ENCODE assay signal across 17 cellular contexts in genomic region chr18:2882201-2882600, GRCh38. TPM values are rescaled to one million over a fixed set of nuclear protein-coding genes. Genes with fewer than 3 reads are reported as not detected.
A peak's percentile ranks its signal among the peaks of the same experiment; 100 is the strongest.
DNase-seq lines count a peak whose midpoint lies in the region; ATAC-seq, FAIRE-seq and TF ChIP-seq lines count a peak whose summit lies in the region.
"Had no signal": no experiment of that assay in that cellular context is flagged by ENCODE, and none has a peak within 500 bp of the region (broad histone marks: within the 10 kb centered on the region; RNA-seq: fewer than 3 reads in every experiment).

No MANE protein-coding gene starts in this region.

- H3K79me2 ChIP-seq in GM23248 (ENCODE audit: insufficient read depth) (no peaks in the 10 kb centered on the region), HepG2 (ENCODE audit: insufficient read depth, low read length) (no peaks in the 10 kb centered on the region)

- CTCF ChIA-PET in HepG2 (lab: Yijun Ruan, JAX; ENCODE audit: low intra/inter-chr PET ratio, low total read pairs), result no interaction called here

- TF ChIP-seq CTCF in brain microvascular endothelial cell (IDR thresholded peaks at IDR 0.05; ENCODE audit: low read depth, low read length, missing control alignments), result no peak
- no peak for TF ChIP-seq CTCF in osteocyte (IDR thresholded peaks at IDR 0.05)
- no peak for TF ChIP-seq CTCF in HepG2 (CRISPR knock-in tag; IDR thresholded peaks at IDR 0.05)

- peaks cover 7% of the 10 kb centered on the region for H3K9me3 Mint-ChIP-seq in osteocyte (ENCODE audit: unreplicated experiment)
- H3K9me3 Mint-ChIP-seq in stimulated activated naive CD8-positive, alpha-beta T cell treated with anti-CD3 and anti-CD28 coated beads, Interleukin-15, amount 100 ng/mL, for 72 hours, result peaks cover 7 to 10% of the 10 kb centered on the region in 2 donors

- H3K4me3 Mint-ChIP-seq in osteocyte (ENCODE audit: unreplicated experiment), result no peak overlapping the region
- no peak overlapping the region for H3K4me3 Mint-ChIP-seq in stimulated activated naive CD8-positive, alpha-beta T cell treated with anti-CD3 and anti-CD28 coated beads, Interleukin-15, amount 100 ng/mL, for 72 hours
- H3K4me3 Mint-ChIP-seq: brain, endodermal cell had no signal

- TF ChIP-seq EP300 in HepG2 (IDR thresholded peaks at IDR 0.05; ENCODE audit: low read depth in 2 of 2, low read length in 2 of 2) (no peak), HepG2 (CRISPR knock-in tag; IDR thresholded peaks at IDR 0.05; ENCODE audit: borderline replicate concordance) (no peak)

- DNase-seq in GM23248, result no peak
- no peak for DNase-seq in brain microvascular endothelial cell
- DNase-seq in osteocyte (ENCODE audit: extremely low spot score, unreplicated experiment), result peak; percentile 49
- no peak for DNase-seq in stimulated activated CD4-positive, alpha-beta T cell treated with anti-CD3 and anti-CD28 coated beads, Interleukin-4, amount 100 ng/mL, for 1 hour
- no peak for DNase-seq in HepG2 (ENCODE audit: low spot score)
- no peak for DNase-seq in NCI-H2029 treated with DMSO at 0.1 percent for 48 hours (lab: John Stamatoyannopoulos, UW)
- no peak for DNase-seq in stimulated activated naive CD8-positive, alpha-beta T cell treated with anti-CD3 and anti-CD28 coated beads, Interleukin-15, amount 100 ng/mL, for 72 hours
- DNase-seq: activated CD4-positive, CD25-positive, alpha-beta regulatory T cell treated with anti-CD3 and anti-CD28 coated beads, Interleukin-2, amount 50 U/mL, for 72 hours; endodermal cell; MM.1S; NCI-H1930; NCI-H526 treated with DMSO at 0.1 percent for 48 hours; stimulated activated CD4-positive, alpha-beta T cell treated with anti-CD3 and anti-CD28 coated beads, Interleukin-2, amount 100 ng/mL, for 48 hours had no signal

- TF ChIP-seq RAD21 in HepG2 (CRISPR knock-in tag; IDR thresholded peaks at IDR 0.05), result no peak

- H3K4me1 ChIP-seq in BLaER1, result peaks cover 67% of the 10 kb centered on the region
- H3K4me1 ChIP-seq in GM23248 (ENCODE audit: insufficient read depth), result peaks cover 27% of the 10 kb centered on the region
- peaks cover 10% of the 10 kb centered on the region for H3K4me1 ChIP-seq in HepG2 (ENCODE audit: insufficient read depth, low read length)

- no peak for ATAC-seq in HepG2
- no peak for ATAC-seq in stimulated activated naive CD8-positive, alpha-beta T cell treated with anti-CD3 and anti-CD28 coated beads, Interleukin-15, amount 100 ng/mL, for 72 hours

- no peaks in the 10 kb centered on the region for H3K36me3 Mint-ChIP-seq in osteocyte (ENCODE audit: unreplicated experiment)
- H3K36me3 Mint-ChIP-seq: brain had no signal

- H3K27me3 ChIP-seq in BLaER1 (no peaks in the 10 kb centered on the region), GM23248 (replicated peaks; ENCODE audit: insufficient read depth) (no peaks in the 10 kb centered on the region), brain microvascular endothelial cell (replicated peaks) (no peaks in the 10 kb centered on the region), HepG2 (ENCODE audit: control insufficient read depth in 1 of 2, insufficient read depth in 2 of 2, low read length in 2 of 2) (peaks cover 0 to 35% of the 10 kb centered on the region in 2 experiments; a peak in 4 of 5 replicates)
- H3K27me3 ChIP-seq: sigmoid colon had no signal

- intact Hi-C loops in HepG2 (cut with micrococcal nuclease; ENCODE audit: unreplicated experiment), result no loop called here

- no peak overlapping the region for H3K9ac ChIP-seq in BLaER1
- H3K9ac ChIP-seq in GM23248, result peak overlapping the region; percentile 84
- H3K9ac ChIP-seq in HepG2 (ENCODE audit: insufficient read depth, low read depth, low read length), result no peak overlapping the region

- H4K20me1 ChIP-seq in BLaER1 (no peaks in the 10 kb centered on the region), GM23248 (ENCODE audit: insufficient read depth) (no peaks in the 10 kb centered on the region), HepG2 (ENCODE audit: insufficient read depth, low read length) (no peaks in the 10 kb centered on the region)

- H3K4me3 ChIP-seq in BLaER1 (no peak overlapping the region), GM23248 (peak overlapping the region; percentile 54), brain microvascular endothelial cell (ENCODE audit: low read depth, low read length) (no peak overlapping the region), HepG2 (replicated peaks in 1 of 3; ENCODE audit: insufficient read depth in 1 of 3, low read depth in 2 of 3, low read length in 3 of 3) (no peak overlapping the region)
- H3K4me3 ChIP-seq: sigmoid colon had no signal

- peaks cover 8% of the 10 kb centered on the region for H3K9me3 ChIP-seq in BLaER1
- no peaks in the 10 kb centered on the region for H3K9me3 ChIP-seq in GM23248 (ENCODE audit: low read depth)
- no peaks in the 10 kb centered on the region for H3K9me3 ChIP-seq in HepG2 (ENCODE audit: low read length)
- H3K9me3 ChIP-seq: sigmoid colon had no signal

- peaks cover 15% of the 10 kb centered on the region for H3K4me1 Mint-ChIP-seq in osteocyte (ENCODE audit: unreplicated experiment)
- peaks cover 29% of the 10 kb centered on the region for H3K4me1 Mint-ChIP-seq in stimulated activated naive CD8-positive, alpha-beta T cell treated with anti-CD3 and anti-CD28 coated beads, Interleukin-15, amount 100 ng/mL, for 72 hours

- no peaks in the 10 kb centered on the region for H3K36me3 ChIP-seq in BLaER1
- H3K36me3 ChIP-seq in GM23248 (ENCODE audit: low read depth), result no peaks in the 10 kb centered on the region
- no peaks in the 10 kb centered on the region for H3K36me3 ChIP-seq in brain microvascular endothelial cell (replicated peaks)
- no peaks in the 10 kb centered on the region for H3K36me3 ChIP-seq in HepG2 (replicated peaks in 1 of 2; ENCODE audit: control insufficient read depth in 1 of 2, insufficient read depth in 2 of 2, low read length in 2 of 2)
- H3K36me3 ChIP-seq: sigmoid colon had no signal

- H3F3A ChIP-seq in GM23248 (ENCODE audit: insufficient read depth), result peaks cover 24% of the 10 kb centered on the region

- H3K27ac ChIP-seq in BLaER1 (peak overlapping the region; percentile 70), GM23248 (peak overlapping the region; percentile 99), brain microvascular endothelial cell (peak overlapping the region; percentile 77), HepG2 (ENCODE audit: extremely low read length, insufficient read depth, low read length) (no peak overlapping the region)
- H3K27ac ChIP-seq: C4-2B had no signal

- FAIRE-seq in HepG2 (lab: Jason Lieb, UNC), result no peak

- no peaks in the 10 kb centered on the region for H3K27me3 Mint-ChIP-seq in osteocyte (ENCODE audit: unreplicated experiment)
- H3K27me3 Mint-ChIP-seq in stimulated activated naive CD8-positive, alpha-beta T cell treated with anti-CD3 and anti-CD28 coated beads, Interleukin-15, amount 100 ng/mL, for 72 hours, result no peaks in the 10 kb centered on the region

- H3K27ac Mint-ChIP-seq in osteocyte (ENCODE audit: unreplicated experiment), result no peak overlapping the region
- H3K27ac Mint-ChIP-seq in stimulated activated naive CD8-positive, alpha-beta T cell treated with anti-CD3 and anti-CD28 coated beads, Interleukin-15, amount 100 ng/mL, for 72 hours, result peak overlapping the region in 1 of 2 donors; percentile 86
- H3K27ac Mint-ChIP-seq: endodermal cell had no signal

- peak overlapping the region; percentile 82 for H3K4me2 ChIP-seq in BLaER1
- H3K4me2 ChIP-seq in GM23248 (ENCODE audit: unreplicated experiment), result peak overlapping the region; percentile 69
- H3K4me2 ChIP-seq in HepG2 (ENCODE audit: low read depth, low read length), result no peak overlapping the region

- TF ChIP-seq POLR2A in HepG2 (IDR thresholded peaks at IDR 0.05; ENCODE audit: insufficient read depth in 1 of 2, low read depth in 2 of 2, low read length in 2 of 2), result no peak

- H2AFZ ChIP-seq in GM23248, result peak overlapping the region; percentile 81
- H2AFZ ChIP-seq in HepG2 (ENCODE audit: low read length), result no peak overlapping the region

- WGBS in GM23248 (ENCODE audit: low coverage in 1 of 2, low lambda C conversion rate in 2 of 2, missing lambda C conversion rate in 2 of 2), 2 experiments, result 30 to 31% methylated on average over 4 of the region's 4 CpGs
- 34% methylated on average over 4 of the region's 4 CpGs for WGBS in HepG2 (ENCODE audit: low lambda C conversion rate)

- BruUV-seq in HepG2 (replicated peaks; lab: Mats Ljungman, UMichigan), result no TSS peak

- POLR2A ChIA-PET in HepG2 (lab: Yijun Ruan, JAX), result no interaction called here

- in situ Hi-C loops in GM23248 (cut with MboI), result no loop called here
- in situ Hi-C loops in brain microvascular endothelial cell (cut with HindIII; ENCODE audit: low pct_ligation_motif_present, low sequenced_read_pairs), result no loop called here
- in situ Hi-C loops in HepG2 (cut with HindIII; ENCODE audit: extremely low pct_ligation_motif_present, low pct_unique_long_range_greater_than_20kb), result no loop called here

- H3K9me2 ChIP-seq in GM23248 (ENCODE audit: insufficient read depth), result no peaks in the 10 kb centered on the region

TF ChIP-seq in HepG2, 621 proteins besides CTCF, POLR2A, EP300 and RAD21 (continues in another document):
- no peak for TF ChIP-seq ZNF563 (CRISPR knock-in tag; IDR thresholded peaks at IDR 0.05)

RNA-seq across cellular contexts. Expression of gene EMILIN2, which starts 35.4 kb away (rescaled TPM):
- 23.9 and 30.2 TPM in 2 replicates for total RNA-seq in GM23248 (2014; rRNA removed; shearing (Covaris generic))
- 6.5 and 9.0 TPM in 2 replicates for polyA plus RNA-seq in GM23248 (2016; fragmentation: Nextera tagmentation; extraction: Ambion mirVana)
- total RNA-seq in osteocyte, result 2.2 and 2.8 TPM in 2 replicates
- 6.9 and 8.2 TPM in 2 replicates for total RNA-seq in HepG2 (2016; rRNA removed; fragmentation: Illumina TruSeq; extraction: Trizol)
- total RNA-seq in HepG2 (2016; cell fraction: cytosol; rRNA removed; fragmentation: Illumina TruSeq; extraction: Trizol; ENCODE audit: low read depth), result 2.9 and 3.0 TPM in 2 replicates
- total RNA-seq in HepG2 (2016; cell fraction: insoluble cytoplasmic fraction; rRNA removed; fragmentation: Illumina TruSeq; extraction: Trizol), result 6.1 and 8.5 TPM in 2 replicates
- 7.4 and 9.6 TPM in 2 replicates for total RNA-seq in HepG2 (2016; cell fraction: membrane; rRNA removed; fragmentation: Illumina TruSeq; extraction: Trizol)
- 9.9 and 10.2 TPM in 2 replicates for total RNA-seq in HepG2 (2016; cell fraction: nucleus; rRNA removed; fragmentation: Illumina TruSeq; extraction: Trizol)
- polyA plus RNA-seq in HepG2 (2011; rRNA removed), result 7.6 and 9.7 TPM in 2 replicates
- 6.3 and 8.4 TPM in 2 replicates for polyA plus RNA-seq in HepG2 (2011; cell fraction: cytosol; rRNA removed)
- 22.2 and 25.5 TPM in 2 replicates for polyA plus RNA-seq in HepG2 (2011; cell fraction: nucleus; rRNA removed)
- polyA plus RNA-seq in HepG2 (2012), result 5.1 and 5.3 TPM in 2 replicates
- 3.0 and 3.1 TPM in 2 replicates for polyA plus RNA-seq in HepG2 (2016; cell fraction: cytosol; fragmentation: Illumina TruSeq; extraction: Trizol; ENCODE audit: low read depth)
- polyA plus RNA-seq in HepG2 (2016; cell fraction: insoluble cytoplasmic fraction; fragmentation: Illumina TruSeq; extraction: Trizol; ENCODE audit: low read depth), result 7.1 and 7.9 TPM in 2 replicates
- polyA plus RNA-seq in HepG2 (2016; cell fraction: membrane; fragmentation: Illumina TruSeq; extraction: Trizol; ENCODE audit: low read depth), result 6.1 and 7.9 TPM in 2 replicates
- polyA plus RNA-seq in HepG2 (2016; cell fraction: nucleus; fragmentation: Illumina TruSeq; extraction: Trizol; ENCODE audit: insufficient read depth, low read depth), result 22.3 and 22.8 TPM in 2 replicates
- polyA minus RNA-seq in HepG2 (2011; rRNA and poly(A)+ RNA removed; ENCODE audit: low replicate concordance), result 3.9 TPM in 1 of 2 replicates, not detected in the other
- 3.7 and 4.2 TPM in 2 replicates for polyA minus RNA-seq in HepG2 (2011; cell fraction: cytosol; rRNA and poly(A)+ RNA removed)
- polyA minus RNA-seq in HepG2 (2011; cell fraction: nucleus; rRNA and poly(A)+ RNA removed), result 10.1 and 12.4 TPM in 2 replicates
